2 cellular contexts compared by ENCODE assay signal in the genomic region with DNA sequence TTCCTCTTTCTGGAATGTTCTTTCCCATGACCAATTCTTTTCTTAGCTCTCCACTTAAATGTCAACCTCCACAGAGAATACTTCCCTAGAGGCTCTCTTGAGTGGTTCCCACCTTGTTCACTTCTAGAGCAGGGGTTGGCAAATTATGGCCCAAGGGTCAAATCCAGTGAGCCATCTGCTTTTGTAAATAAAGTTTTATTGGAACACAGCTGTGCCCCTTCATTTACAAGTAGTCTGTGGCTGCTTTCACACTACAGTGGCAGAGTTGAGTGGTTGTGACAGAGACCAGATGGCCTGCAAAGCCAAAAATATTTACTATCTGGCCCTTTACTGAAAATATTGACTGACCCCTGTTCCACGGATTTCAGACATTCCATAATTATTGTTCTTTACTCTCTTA.
TF ChIP-seq lines count a peak whose summit lies in the region.

No MANE protein-coding gene starts in this region.

TF ChIP-seq in IMR-90, 13 proteins besides CTCF, POLR2A, EP300 and RAD21:
- TF ChIP-seq, protein P1, sequence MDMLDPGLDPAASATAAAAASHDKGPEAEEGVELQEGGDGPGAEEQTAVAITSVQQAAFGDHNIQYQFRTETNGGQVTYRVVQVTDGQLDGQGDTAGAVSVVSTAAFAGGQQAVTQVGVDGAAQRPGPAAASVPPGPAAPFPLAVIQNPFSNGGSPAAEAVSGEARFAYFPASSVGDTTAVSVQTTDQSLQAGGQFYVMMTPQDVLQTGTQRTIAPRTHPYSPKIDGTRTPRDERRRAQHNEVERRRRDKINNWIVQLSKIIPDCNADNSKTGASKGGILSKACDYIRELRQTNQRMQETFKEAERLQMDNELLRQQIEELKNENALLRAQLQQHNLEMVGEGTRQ (IDR thresholded peaks at IDR 0.05; ENCODE audit: low read depth, low read length): no peak
- TF ChIP-seq MAZ (IDR thresholded peaks at IDR 0.05; ENCODE audit: borderline replicate concordance, low read depth, low read length) (no peak), RFX5 (IDR thresholded peaks at IDR 0.05; ENCODE audit: low read depth, low read length) (no peak), MXI1 (IDR thresholded peaks at IDR 0.05; ENCODE audit: borderline replicate concordance, low read depth, low read length) (no peak), CHD1 (IDR thresholded peaks at IDR 0.05; ENCODE audit: low read depth, low read length) (no peak), FOS (IDR thresholded peaks at IDR 0.05; ENCODE audit: low read depth, low read length) (no peak), BHLHE40 (IDR thresholded peaks at IDR 0.05; ENCODE audit: low read depth, low read length) (no peak), MAFK (IDR thresholded peaks at IDR 0.05; ENCODE audit: low read depth, low read length) (no peak), RCOR1 (IDR thresholded peaks at IDR 0.05; ENCODE audit: insufficient replicate concordance, low read length) (no peak), NFE2L2 (IDR thresholded peaks at IDR 0.05; ENCODE audit: low read depth, low read length) (no peak), SMC3 (IDR thresholded peaks at IDR 0.05; ENCODE audit: low read depth, low read length) (no peak), CEBPB (IDR thresholded peaks at IDR 0.05; ENCODE audit: low read depth, low read length) (no peak)
- TF ChIP-seq, protein P2, sequence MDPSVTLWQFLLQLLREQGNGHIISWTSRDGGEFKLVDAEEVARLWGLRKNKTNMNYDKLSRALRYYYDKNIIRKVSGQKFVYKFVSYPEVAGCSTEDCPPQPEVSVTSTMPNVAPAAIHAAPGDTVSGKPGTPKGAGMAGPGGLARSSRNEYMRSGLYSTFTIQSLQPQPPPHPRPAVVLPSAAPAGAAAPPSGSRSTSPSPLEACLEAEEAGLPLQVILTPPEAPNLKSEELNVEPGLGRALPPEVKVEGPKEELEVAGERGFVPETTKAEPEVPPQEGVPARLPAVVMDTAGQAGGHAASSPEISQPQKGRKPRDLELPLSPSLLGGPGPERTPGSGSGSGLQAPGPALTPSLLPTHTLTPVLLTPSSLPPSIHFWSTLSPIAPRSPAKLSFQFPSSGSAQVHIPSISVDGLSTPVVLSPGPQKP (IDR thresholded peaks at IDR 0.05; ENCODE audit: borderline replicate concordance, low read depth, low read length): no peak

TF ChIP-seq in K562, 482 proteins besides CTCF, POLR2A, EP300 and RAD21:
- no peak for TF ChIP-seq NCOA4 (IDR thresholded peaks at IDR 0.05; ENCODE audit: partially characterized antibody)
- no peak for TF ChIP-seq ZNF695 (CRISPR knock-in tag; IDR thresholded peaks at IDR 0.05)
- TF ChIP-seq ZKSCAN1 (IDR thresholded peaks at IDR 0.05; ENCODE audit: low read depth, low read length): no peak
- no peak for TF ChIP-seq ZSCAN29 (IDR thresholded peaks at IDR 0.05)
- TF ChIP-seq, protein P3, sequence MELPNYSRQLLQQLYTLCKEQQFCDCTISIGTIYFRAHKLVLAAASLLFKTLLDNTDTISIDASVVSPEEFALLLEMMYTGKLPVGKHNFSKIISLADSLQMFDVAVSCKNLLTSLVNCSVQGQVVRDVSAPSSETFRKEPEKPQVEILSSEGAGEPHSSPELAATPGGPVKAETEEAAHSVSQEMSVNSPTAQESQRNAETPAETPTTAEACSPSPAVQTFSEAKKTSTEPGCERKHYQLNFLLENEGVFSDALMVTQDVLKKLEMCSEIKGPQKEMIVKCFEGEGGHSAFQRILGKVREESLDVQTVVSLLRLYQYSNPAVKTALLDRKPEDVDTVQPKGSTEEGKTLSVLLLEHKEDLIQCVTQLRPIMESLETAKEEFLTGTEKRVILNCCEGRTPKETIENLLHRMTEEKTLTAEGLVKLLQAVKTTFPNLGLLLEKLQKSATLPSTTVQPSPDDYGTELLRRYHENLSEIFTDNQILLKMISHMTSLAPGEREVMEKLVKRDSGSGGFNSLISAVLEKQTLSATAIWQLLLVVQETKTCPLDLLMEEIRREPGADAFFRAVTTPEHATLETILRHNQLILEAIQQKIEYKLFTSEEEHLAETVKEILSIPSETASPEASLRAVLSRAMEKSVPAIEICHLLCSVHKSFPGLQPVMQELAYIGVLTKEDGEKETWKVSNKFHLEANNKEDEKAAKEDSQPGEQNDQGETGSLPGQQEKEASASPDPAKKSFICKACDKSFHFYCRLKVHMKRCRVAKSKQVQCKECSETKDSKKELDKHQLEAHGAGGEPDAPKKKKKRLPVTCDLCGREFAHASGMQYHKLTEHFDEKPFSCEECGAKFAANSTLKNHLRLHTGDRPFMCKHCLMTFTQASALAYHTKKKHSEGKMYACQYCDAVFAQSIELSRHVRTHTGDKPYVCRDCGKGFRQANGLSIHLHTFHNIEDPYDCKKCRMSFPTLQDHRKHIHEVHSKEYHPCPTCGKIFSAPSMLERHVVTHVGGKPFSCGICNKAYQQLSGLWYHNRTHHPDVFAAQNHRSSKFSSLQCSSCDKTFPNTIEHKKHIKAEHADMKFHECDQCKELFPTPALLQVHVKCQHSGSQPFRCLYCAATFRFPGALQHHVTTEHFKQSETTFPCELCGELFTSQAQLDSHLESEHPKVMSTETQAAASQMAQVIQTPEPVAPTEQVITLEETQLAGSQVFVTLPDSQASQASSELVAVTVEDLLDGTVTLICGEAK (IDR thresholded peaks at IDR 0.05): peak; percentile 63; the same call in 1 of the 2 replicates
- TF ChIP-seq, protein P3 (CRISPR knock-in tag; IDR thresholded peaks at IDR 0.05): no peak
- TF ChIP-seq ESRRB (CRISPR knock-in tag; IDR thresholded peaks at IDR 0.05; ENCODE audit: borderline replicate concordance): no peak
